16 cellular contexts compared by ENCODE assay signal in the genomic region with DNA sequence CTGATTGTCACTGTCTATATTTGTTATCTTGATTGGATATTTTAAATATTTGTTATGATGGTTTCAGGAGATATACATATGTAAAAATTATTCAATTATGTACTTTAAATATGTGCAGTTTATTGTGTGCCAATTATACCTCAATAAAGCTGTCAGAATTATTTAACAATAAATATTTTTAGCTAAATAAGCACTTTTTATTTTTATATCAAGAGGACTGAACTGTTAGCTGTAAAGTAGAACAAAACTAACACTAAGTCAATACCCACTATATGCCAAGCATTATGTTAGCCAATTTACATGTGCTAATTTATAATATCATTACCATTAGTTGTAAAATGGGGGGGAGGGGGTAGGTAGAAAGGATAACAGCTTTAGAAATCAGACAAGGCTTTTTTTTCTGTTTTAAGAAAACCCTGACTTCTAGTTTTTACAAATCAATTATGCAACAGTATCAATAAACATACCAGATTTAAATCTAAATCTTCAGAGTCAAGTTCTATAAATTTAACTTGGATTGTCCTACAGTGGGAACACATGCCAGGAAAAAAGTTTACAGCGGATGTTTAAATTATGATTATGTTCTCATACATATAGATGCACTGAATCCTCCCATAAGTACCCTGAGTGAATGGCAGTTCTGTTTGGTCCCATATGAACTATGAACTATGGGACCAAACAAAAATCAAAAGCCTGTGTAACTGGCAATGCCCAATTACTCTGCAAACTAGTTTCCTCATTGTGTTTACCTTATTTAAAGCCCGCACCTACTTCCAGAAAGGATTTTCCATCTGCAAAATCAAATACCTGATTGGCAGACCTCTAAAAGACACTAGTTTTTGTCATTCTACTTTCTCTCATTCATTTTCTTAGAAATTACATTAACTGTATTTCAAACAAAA. TPM values are rescaled to one million over a fixed set of nuclear protein-coding genes. Genes with fewer than 3 reads are reported as not detected.
DNase-seq lines count a peak whose midpoint lies in the region; ATAC-seq and TF ChIP-seq lines count a peak whose summit lies in the region.
"Had no signal": no experiment of that assay in that cellular context is flagged by ENCODE, and none has a peak within 500 bp of the region (broad histone marks: within the 10 kb centered on the region; RNA-seq: fewer than 3 reads in every experiment).

No MANE protein-coding gene starts in this region.

- no peaks in the 10 kb centered on the region for H3K9me3 Mint-ChIP-seq in endodermal cell

- H3K27me3 Mint-ChIP-seq in endodermal cell (ENCODE audit: insufficient read depth), result no peaks in the 10 kb centered on the region

- no peaks in the 10 kb centered on the region for H3F3A ChIP-seq in OCI-LY1 (ENCODE audit: insufficient read depth, low read length)

- no peaks in the 10 kb centered on the region for H3K9me2 ChIP-seq in OCI-LY1 (ENCODE audit: low read depth, low read length)

- H3K4me1 Mint-ChIP-seq in endodermal cell, result peaks cover 17% of the 10 kb centered on the region

- H3K36me3 ChIP-seq in DND-41 (ENCODE audit: insufficient read depth, low read length) (no peaks in the 10 kb centered on the region), OCI-LY1 (ENCODE audit: insufficient read depth, low read length) (no peaks in the 10 kb centered on the region), endodermal cell (ENCODE audit: control insufficient read depth, insufficient read depth, low read length) (no peaks in the 10 kb centered on the region), parathyroid adenoma (ENCODE audit: control insufficient read depth, insufficient read depth, low read length) (no peaks in the 10 kb centered on the region)
- H3K36me3 ChIP-seq: prostate gland had no signal

- no peak overlapping the region; the same call in 1 of the 2 replicates for H3K9ac ChIP-seq in DND-41 (ENCODE audit: low read depth, low read length)
- H3K9ac ChIP-seq in OCI-LY1 (ENCODE audit: low read length), result no peak overlapping the region
- no peak overlapping the region for H3K9ac ChIP-seq in endodermal cell (ENCODE audit: extremely low read depth, low read length, poor library complexity, severe bottlenecking)
- H3K9ac ChIP-seq in parathyroid adenoma, result no peak overlapping the region

- H3K9me3 ChIP-seq in DND-41 (ENCODE audit: insufficient read depth, low read length, severe bottlenecking) (no peaks in the 10 kb centered on the region), OCI-LY1 (ENCODE audit: low read length) (no peaks in the 10 kb centered on the region), endodermal cell (ENCODE audit: control insufficient read depth, low read length) (no peaks in the 10 kb centered on the region), parathyroid adenoma (ENCODE audit: control insufficient read depth, low read length) (no peaks in the 10 kb centered on the region)
- H3K9me3 ChIP-seq: prostate gland had no signal

- peaks cover 65% of the 10 kb centered on the region for H3K79me2 ChIP-seq in DND-41 (ENCODE audit: insufficient read depth, low read length)
- peaks cover 18% of the 10 kb centered on the region; the same call in 1 of the 2 replicates for H3K79me2 ChIP-seq in OCI-LY1 (ENCODE audit: insufficient read depth, low read length)
- H3K79me2 ChIP-seq in parathyroid adenoma, result peaks cover 44% of the 10 kb centered on the region

- 91 to 92% methylated on average over 1 of the region's 2 CpGs for WGBS in endodermal cell (ENCODE audit: insufficient coverage in 1 of 2, insufficient read length in 1 of 2), 2 experiments

- ATAC-seq in DND-41 (ENCODE audit: insufficient read depth, low read depth) (no peak), HG03097 (IDR thresholded peaks at IDR 0.05; ENCODE audit: low FRiP score, unreplicated experiment) (no peak), GM21619 (IDR thresholded peaks at IDR 0.05; ENCODE audit: unreplicated experiment) (no peak)
- ATAC-seq: Panc1 had no signal

- peaks cover 30% of the 10 kb centered on the region for H3K4me1 ChIP-seq in DND-41 (ENCODE audit: insufficient read depth, low read length)
- peaks cover 18% of the 10 kb centered on the region for H3K4me1 ChIP-seq in OCI-LY1 (ENCODE audit: insufficient read depth, low read length, severe bottlenecking)
- H3K4me1 ChIP-seq in endodermal cell (ENCODE audit: control insufficient read depth, insufficient read depth, low read length), result no peaks in the 10 kb centered on the region
- peaks cover 14% of the 10 kb centered on the region for H3K4me1 ChIP-seq in parathyroid adenoma

- H3K4me2 ChIP-seq in DND-41 (ENCODE audit: insufficient read depth, low read length) (peak overlapping the region; percentile 94), OCI-LY1 (ENCODE audit: low read length) (peak overlapping the region; percentile 93), parathyroid adenoma (ENCODE audit: low read length) (peak overlapping the region; percentile 50)

- H3K4me3 ChIP-seq in DND-41 (ENCODE audit: low read depth in 1 of 2, low read length in 2 of 2), result no peak overlapping the region
- no peak overlapping the region for H3K4me3 ChIP-seq in OCI-LY1 (ENCODE audit: low read depth, low read length, poor library complexity, severe bottlenecking)
- H3K4me3 ChIP-seq in endodermal cell (ENCODE audit: low read length), result peak overlapping the region; percentile 4
- H3K4me3 ChIP-seq in parathyroid adenoma (ENCODE audit: low read depth, low read length), result peak overlapping the region; percentile 24

- H3K27me3 ChIP-seq in DND-41 (ENCODE audit: insufficient read depth, low read length, poor library complexity), result no peaks in the 10 kb centered on the region
- no peaks in the 10 kb centered on the region for H3K27me3 ChIP-seq in OCI-LY1 (ENCODE audit: insufficient read depth, low read length)
- H3K27me3 ChIP-seq in endodermal cell (ENCODE audit: control insufficient read depth, insufficient read depth, low read length, poor library complexity, severe bottlenecking), result no peaks in the 10 kb centered on the region
- H3K27me3 ChIP-seq in parathyroid adenoma (ENCODE audit: control insufficient read depth, insufficient read depth, low read length), result no peaks in the 10 kb centered on the region

- TF ChIP-seq CTCF in DND-41 (IDR thresholded peaks at IDR 0.05; ENCODE audit: borderline replicate concordance, extremely low read depth, low read length, poor library complexity, severe bottlenecking) (no peak), OCI-LY1 (IDR thresholded peaks at IDR 0.05; ENCODE audit: low read length) (no peak), endodermal cell (conservative IDR thresholded peaks at IDR 0.05) (no peak), parathyroid adenoma (IDR thresholded peaks at IDR 0.05) (no peak)

- H3K4me3 Mint-ChIP-seq in endodermal cell, result peak overlapping the region; percentile 86

- no peak overlapping the region for H3K27ac Mint-ChIP-seq in endodermal cell

- H2AFZ ChIP-seq in DND-41 (ENCODE audit: low read depth, low read length), result no peak overlapping the region
- H2AFZ ChIP-seq in OCI-LY1 (ENCODE audit: low read length), result no peak overlapping the region
- no peak overlapping the region for H2AFZ ChIP-seq in parathyroid adenoma

- H3K27ac ChIP-seq in DND-41 (ENCODE audit: low read length) (no peak overlapping the region), OCI-LY1 (ENCODE audit: low read depth, low read length, poor library complexity, severe bottlenecking) (no peak overlapping the region), endodermal cell (ENCODE audit: low read depth, low read length) (no peak overlapping the region), parathyroid adenoma (no peak overlapping the region)

- peaks cover 2% of the 10 kb centered on the region for H3K36me3 Mint-ChIP-seq in endodermal cell (ENCODE audit: low read depth)

- H4K20me1 ChIP-seq in DND-41 (ENCODE audit: insufficient read depth, low read length) (peaks cover 2% of the 10 kb centered on the region; the same call in 1 of the 2 replicates), OCI-LY1 (ENCODE audit: insufficient read depth, low read length) (no peaks in the 10 kb centered on the region)

- DNase-seq in DND-41 (no peak), endodermal cell (no peak), RKO (ENCODE audit: low spot score) (no peak), DMS153 (lab: John Stamatoyannopoulos, UW) (no peak)
- DNase-seq: activated CD4-positive, CD25-positive, alpha-beta regulatory T cell; activated CD8-positive, alpha-beta memory T cell treated with anti-CD3 and anti-CD28 coated beads, Interleukin-2, amount 50 U/mL, for 4 hours; GDM1; islet precursor cell; KBM-7; NCI-H1436 treated with DMSO at 0.1 percent for 48 hours had no signal

RNA-seq across cellular contexts. Expression of a gene that starts 2.8 kb away (rescaled TPM):
- 10 to 100 TPM; 31.2 to 36.3 TPM for total RNA-seq in endodermal cell
- polyA plus RNA-seq in endodermal cell (2013, experiment 1 of 2), result 15.6 TPM
- polyA plus RNA-seq in endodermal cell (2013, experiment 2 of 2), result 17.0 TPM

RNA-seq across cellular contexts. Expression of a gene that starts 19.9 kb away (rescaled TPM):
- 1 to 10 TPM; 9.0 to 9.4 TPM for total RNA-seq in endodermal cell
- polyA plus RNA-seq in endodermal cell (2013, experiment 1 of 2), result 14.6 TPM
- 14.0 TPM for polyA plus RNA-seq in endodermal cell (2013, experiment 2 of 2)

Comparison
In these comparisons a context has a peak if more than half of its experiments do, and no peak if none do; other contexts are left out.
1. H3K4me3 ChIP-seq: peak in endodermal cell (single experiment) and parathyroid adenoma (single experiment); none in DND-41 (0 of 2) and OCI-LY1 (single experiment).
2. Peak in every context shown above with its lines, with median percentiles within 50 percentile points of each other: H3K4me2 ChIP-seq.